ENCODE assay signal across 8 cellular contexts in genomic region chr12:48105321-48105866, GRCh38. TPM values are rescaled to one million over a fixed set of nuclear protein-coding genes. Genes with fewer than 3 reads are reported as not detected.
DNase-seq lines count a peak whose midpoint lies in the region; ATAC-seq lines count a peak whose summit lies in the region.

No MANE protein-coding gene starts in this region.

- in situ Hi-C loops in G401 (cut with HindIII; ENCODE audit: low sequenced_read_pairs) = no loop called here

- peak; percentile 33 for DNase-seq in G401 (ENCODE audit: low spot score)
- peak; percentile 24 for DNase-seq in Jurkat, Clone E6-1 (ENCODE audit: low read depth, low spot score)
- DNase-seq in activated CD4-positive, alpha-beta T cell treated with anti-CD3 and anti-CD28 coated beads, Interleukin-2, amount 50 U/mL, for 1 hour = peak; percentile 41
- no peak for DNase-seq in ureter (ENCODE audit: low spot score)

- 0 to 1% methylated on average over 30 of the region's 30 CpGs for WGBS in ectodermal cell, 2 experiments
- under 1% methylated on average over 30 of the region's 30 CpGs for WGBS in thymus

- peaks cover 29% of the 10 kb centered on the region for H3K27me3 ChIP-seq in ectodermal cell (ENCODE audit: control insufficient read depth, insufficient read depth, low read length, poor library complexity, severe bottlenecking)
- H3K27me3 ChIP-seq in muscle layer of duodenum (ENCODE audit: low read depth, low read length) = no peaks in the 10 kb centered on the region
- no peaks in the 10 kb centered on the region for H3K27me3 ChIP-seq in thymus (ENCODE audit: control insufficient read depth, insufficient read depth)

- peak overlapping the region; percentile 77 for H3K4me3 ChIP-seq in Jurkat, Clone E6-1 (ENCODE audit: low read length)
- H3K4me3 ChIP-seq in ectodermal cell (ENCODE audit: insufficient read depth, low read depth, low read length) (peak overlapping the region; percentile 95), muscle layer of duodenum (ENCODE audit: low read depth in 1 of 2, low read length in 2 of 2) (peak overlapping the region; percentile 76 to 91), thymus (ENCODE audit: low read length) (peak overlapping the region; percentile 77)

- H3K9me3 ChIP-seq in ectodermal cell (ENCODE audit: control insufficient read depth, low read length) (no peaks in the 10 kb centered on the region), muscle layer of duodenum (ENCODE audit: control insufficient read depth in 1 of 2, low read length in 2 of 2) (no peaks in the 10 kb centered on the region), thymus (ENCODE audit: control insufficient read depth) (no peaks in the 10 kb centered on the region)

- H3K27ac ChIP-seq in ectodermal cell (ENCODE audit: insufficient read depth, low read depth, low read length, poor library complexity, severe bottlenecking) (peak overlapping the region; percentile 99), muscle layer of duodenum (ENCODE audit: low read length) (peak overlapping the region; percentile 94), thymus (ENCODE audit: low read depth) (peak overlapping the region; percentile 95)

- ATAC-seq in GM21723 (IDR thresholded peaks at IDR 0.05; ENCODE audit: unreplicated experiment) = peak; percentile 37

- H3K4me1 ChIP-seq in ectodermal cell (ENCODE audit: control insufficient read depth, insufficient read depth, low read length) = peaks cover 6% of the 10 kb centered on the region
- peaks cover 18 to 21% of the 10 kb centered on the region in 2 donors for H3K4me1 ChIP-seq in muscle layer of duodenum (ENCODE audit: control insufficient read depth in 1 of 2, insufficient read depth in 2 of 2, low read length in 2 of 2)
- peaks cover 11% of the 10 kb centered on the region for H3K4me1 ChIP-seq in thymus (ENCODE audit: control insufficient read depth, insufficient read depth, low read length)

- H3K36me3 ChIP-seq in ectodermal cell (ENCODE audit: control insufficient read depth, insufficient read depth, low read length) (no peaks in the 10 kb centered on the region), muscle layer of duodenum (ENCODE audit: control insufficient read depth in 1 of 2, insufficient read depth in 2 of 2, low read length in 2 of 2) (no peaks in the 10 kb centered on the region), thymus (ENCODE audit: control insufficient read depth, insufficient read depth) (no peaks in the 10 kb centered on the region)

RNA-seq across cellular contexts. Expression of gene SENP1, which starts 0.5 kb away (rescaled TPM):
- total RNA-seq in G401 (2014; rRNA removed; shearing (Covaris generic)) = 20.7 and 27.3 TPM in 2 replicates
- polyA plus RNA-seq in Jurkat, Clone E6-1 (2012; ENCODE audit: insufficient read depth, insufficient read length) = 19.3 TPM
- polyA plus RNA-seq in ectodermal cell (2013, experiment 1 of 4) = 31.9 TPM
- polyA plus RNA-seq in ectodermal cell (2013, experiment 2 of 4) = 30.5 TPM
- polyA plus RNA-seq in ectodermal cell (2013, experiment 3 of 4) = 28.1 TPM
- polyA plus RNA-seq in ectodermal cell (2013, experiment 4 of 4) = 31.0 TPM
- polyA plus RNA-seq in thymus = 6.6 TPM
- total RNA-seq in ureter = 32.3 TPM

RNA-seq across cellular contexts. Expression of gene PFKM, which starts 13.8 kb away (rescaled TPM):
- 71.9 and 90.2 TPM in 2 replicates for total RNA-seq in G401 (2014; rRNA removed; shearing (Covaris generic))
- polyA plus RNA-seq in Jurkat, Clone E6-1 (2012; ENCODE audit: insufficient read depth, insufficient read length) = 5.4 TPM
- polyA plus RNA-seq in ectodermal cell (2013, experiment 1 of 4) = 122 TPM
- 124 TPM for polyA plus RNA-seq in ectodermal cell (2013, experiment 2 of 4)
- 92.8 TPM for polyA plus RNA-seq in ectodermal cell (2013, experiment 3 of 4)
- 110 TPM for polyA plus RNA-seq in ectodermal cell (2013, experiment 4 of 4)
- 12.8 TPM for polyA plus RNA-seq in thymus
- 55.1 TPM for total RNA-seq in ureter

RNA-seq across cellular contexts. Expression of gene ASB8, which starts 51.9 kb away (rescaled TPM):
- total RNA-seq in G401 (2014; rRNA removed; shearing (Covaris generic)) = 10.4 and 11.0 TPM in 2 replicates
- 42.6 TPM for polyA plus RNA-seq in Jurkat, Clone E6-1 (2012; ENCODE audit: insufficient read depth, insufficient read length)
- 12.2 TPM for polyA plus RNA-seq in ectodermal cell (2013, experiment 1 of 4)
- 11.5 TPM for polyA plus RNA-seq in ectodermal cell (2013, experiment 2 of 4)
- 8.1 TPM for polyA plus RNA-seq in ectodermal cell (2013, experiment 3 of 4)
- polyA plus RNA-seq in ectodermal cell (2013, experiment 4 of 4) = 10.8 TPM
- 23.2 TPM for polyA plus RNA-seq in thymus
- 51.1 TPM for total RNA-seq in ureter
